21 cellular contexts compared by ENCODE assay signal in genomic region chr7:14184292-14184864, GRCh38.
"Had no signal": no experiment of that assay in that cellular context is flagged by ENCODE, and none has a peak within 500 bp of the region (broad histone marks: within the 10 kb centered on the region; RNA-seq: fewer than 3 reads in every experiment).

No MANE protein-coding gene starts in this region.

- DNase-seq: activated T-cell treated with anti-CD3 and anti-CD28 coated beads, Interleukin-2, amount 50 U/mL, for 1 hour; aorta; brain microvascular endothelial cell; caudate nucleus; dermis blood vessel endothelial cell; effector CD8-positive, alpha-beta T cell; heart left ventricle; islet precursor cell; left cardiac atrium; naive B cell; small intestine; stimulated activated CD4-positive, alpha-beta T cell treated with anti-CD3 and anti-CD28 coated beads, Interleukin-2, amount 100 ng/mL, for 24 hours; stimulated activated naive CD8-positive, alpha-beta T cell treated with anti-CD3 and anti-CD28 coated beads, Interleukin-15, amount 100 ng/mL, for 72 hours; tibial artery had no signal

- ATAC-seq: activated naive CD4-positive, alpha-beta T cell treated with anti-CD3 and anti-CD28 coated beads, Interleukin-2, amount 50 U/mL, for 72 hours; heart left ventricle; left cardiac atrium; sciatic nerve; stimulated activated effector memory CD8-positive, alpha-beta T cell treated with anti-CD3 and anti-CD28 coated beads, Interleukin-12 subunit alpha, Interleukin-12 subunit beta, amount 100 ng/mL, for 72 hours; stimulated activated naive CD8-positive, alpha-beta T cell treated with anti-CD3 and anti-CD28 coated beads, Interleukin-15, amount 100 ng/mL, for 72 hours had no signal

- H3K36me3 ChIP-seq: brain microvascular endothelial cell, esophagus muscularis mucosa, heart left ventricle, tibial artery had no signal

- H3K9me3 ChIP-seq: esophagus muscularis mucosa had no signal

- H3K27me3 Mint-ChIP-seq: memory B cell; naive B cell; stimulated activated naive CD8-positive, alpha-beta T cell treated with anti-CD3 and anti-CD28 coated beads, Interleukin-15, amount 100 ng/mL, for 72 hours had no signal

- H3K36me3 Mint-ChIP-seq: memory B cell; naive B cell; stimulated activated effector memory CD8-positive, alpha-beta T cell treated with anti-CD3 and anti-CD28 coated beads, Interleukin-12 subunit alpha, Interleukin-12 subunit beta, amount 100 ng/mL, for 72 hours had no signal

- H3K27me3 ChIP-seq: brain microvascular endothelial cell, esophagus muscularis mucosa, heart left ventricle, tibial artery had no signal

- H3K4me3 Mint-ChIP-seq: memory B cell; naive B cell; neural crest cell; stimulated activated effector memory CD8-positive, alpha-beta T cell treated with anti-CD3 and anti-CD28 coated beads, Interleukin-12 subunit alpha, Interleukin-12 subunit beta, amount 100 ng/mL, for 72 hours; stimulated activated naive CD8-positive, alpha-beta T cell treated with anti-CD3 and anti-CD28 coated beads, Interleukin-15, amount 100 ng/mL, for 72 hours had no signal

- H3K27ac ChIP-seq: brain microvascular endothelial cell, esophagus muscularis mucosa, heart left ventricle, tibial artery had no signal

- H3K27ac Mint-ChIP-seq: activated naive CD4-positive, alpha-beta T cell treated with anti-CD3 and anti-CD28 coated beads, Interleukin-2, amount 50 U/mL, for 72 hours; memory B cell; naive B cell; stimulated activated effector memory CD8-positive, alpha-beta T cell treated with anti-CD3 and anti-CD28 coated beads, Interleukin-12 subunit alpha, Interleukin-12 subunit beta, amount 100 ng/mL, for 72 hours; stimulated activated naive CD8-positive, alpha-beta T cell treated with anti-CD3 and anti-CD28 coated beads, Interleukin-15, amount 100 ng/mL, for 72 hours had no signal

- H3K4me3 ChIP-seq: esophagus muscularis mucosa, heart left ventricle, tibial artery had no signal

- H3K4me1 Mint-ChIP-seq: memory B cell; naive B cell; neural crest cell; stimulated activated effector memory CD8-positive, alpha-beta T cell treated with anti-CD3 and anti-CD28 coated beads, Interleukin-12 subunit alpha, Interleukin-12 subunit beta, amount 100 ng/mL, for 72 hours; stimulated activated naive CD8-positive, alpha-beta T cell treated with anti-CD3 and anti-CD28 coated beads, Interleukin-15, amount 100 ng/mL, for 72 hours had no signal

- FAIRE-seq: small intestine, TTC549 had no signal

- H3K4me1 ChIP-seq: esophagus muscularis mucosa, heart left ventricle, tibial artery had no signal
